In the genomic region with DNA sequence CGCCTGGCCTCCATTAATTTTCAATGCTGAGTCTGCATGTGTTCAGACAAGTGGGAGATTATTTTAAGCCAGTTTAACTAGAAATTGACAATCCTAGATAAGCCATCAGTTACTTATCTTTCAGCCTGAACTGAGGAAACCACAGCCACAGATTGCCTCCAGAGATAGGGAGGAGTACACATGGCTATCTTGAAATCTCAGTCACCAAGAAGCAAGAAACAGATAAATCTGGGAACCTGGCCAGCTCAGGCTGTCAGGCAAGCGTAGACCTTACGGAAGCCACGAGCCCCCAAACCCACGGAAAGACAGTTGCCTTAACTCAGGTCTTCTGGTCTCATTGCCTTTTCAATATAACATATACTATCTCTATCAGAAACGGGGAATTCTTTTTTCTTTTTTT, we compare ENCODE assay signal across 10 cellular contexts. TPM values are rescaled to one million over a fixed set of nuclear protein-coding genes. Genes with fewer than 3 reads are reported as not detected.
DNase-seq lines count a peak whose midpoint lies in the region; ATAC-seq lines count a peak whose summit lies in the region.
"Had no signal": no experiment of that assay in that cellular context is flagged by ENCODE, and none has a peak within 500 bp of the region (broad histone marks: within the 10 kb centered on the region; RNA-seq: fewer than 3 reads in every experiment).

No MANE protein-coding gene starts in this region.

- H3K23ac ChIP-seq in trophoblast cell (ENCODE audit: low read length), result no peak overlapping the region

- no peak overlapping the region for H2AK5ac ChIP-seq in trophoblast cell (ENCODE audit: low read length)

- H4K91ac ChIP-seq in trophoblast cell (ENCODE audit: low read depth, low read length), result no peak overlapping the region

- H4K12ac ChIP-seq in trophoblast cell (ENCODE audit: low read depth, low read length), result no peak overlapping the region

- H4K8ac ChIP-seq in trophoblast cell (ENCODE audit: low read depth, low read length), result no peak overlapping the region

- H3K27me3 ChIP-seq in trophoblast cell (ENCODE audit: insufficient read depth, low read length), result no peaks in the 10 kb centered on the region
- H3K27me3 ChIP-seq: right lobe of liver had no signal

- no peak overlapping the region for H3K18ac ChIP-seq in trophoblast cell (ENCODE audit: low read length)

- H3K4me1 ChIP-seq in trophoblast cell (ENCODE audit: control insufficient read depth in 1 of 2, insufficient read depth in 2 of 2, low read length in 2 of 2), result peaks cover 6 to 7% of the 10 kb centered on the region in 2 experiments

- H3K27ac ChIP-seq in trophoblast cell (ENCODE audit: low read depth, low read length), result no peak overlapping the region
- H3K27ac ChIP-seq: right lobe of liver had no signal

- H3K9ac ChIP-seq in trophoblast cell (ENCODE audit: low read length), result no peak overlapping the region

- H3K4me3 ChIP-seq in Jurkat, Clone E6-1 (ENCODE audit: low read length), result no peak overlapping the region
- no peak overlapping the region for H3K4me3 ChIP-seq in trophoblast cell (ENCODE audit: low read depth, low read length)
- H3K4me3 ChIP-seq: right lobe of liver had no signal

- WGBS in trophoblast cell (ENCODE audit: extremely low coverage, insufficient coverage, insufficient read length), result no CpG with 5 or more reads among the region's 6 CpGs

- H3K36me3 ChIP-seq in trophoblast cell (ENCODE audit: control insufficient read depth in 1 of 2, insufficient read depth in 2 of 2, low read length in 2 of 2), result no peaks in the 10 kb centered on the region
- H3K36me3 ChIP-seq: right lobe of liver had no signal

- peaks cover 7% of the 10 kb centered on the region for H3K79me2 ChIP-seq in trophoblast cell (ENCODE audit: control insufficient read depth, insufficient read depth, low read length, poor library complexity)

- DNase-seq in Jurkat, Clone E6-1 (ENCODE audit: low read depth, low spot score), result peak; percentile 99
- DNase-seq in T-helper 2 cell, result peak; percentile 19 to 97 (median 40)
- peak; percentile 15 for DNase-seq in activated T-helper 9 cell treated with anti-CD3 and anti-CD28 coated beads, Interleukin-2, amount 50 U/mL, for 16 hours (ENCODE audit: low read depth)
- DNase-seq in trophoblast cell, result peak; percentile 62 to 87
- DNase-seq: NCI-H446, SHP77 had no signal

- no peaks in the 10 kb centered on the region for H3K9me3 ChIP-seq in trophoblast cell (ENCODE audit: insufficient read depth, low read depth, low read length)
- H3K9me3 ChIP-seq: right lobe of liver had no signal

- peaks cover 8% of the 10 kb centered on the region for H3K79me1 ChIP-seq in trophoblast cell (ENCODE audit: low read length)

- H2BK12ac ChIP-seq in trophoblast cell (ENCODE audit: low read length), result no peak overlapping the region

- ATAC-seq in HG02973 (IDR thresholded peaks at IDR 0.05; ENCODE audit: unreplicated experiment) (no peak), HG03432 (IDR thresholded peaks at IDR 0.05; ENCODE audit: unreplicated experiment) (no peak), GM19467 (IDR thresholded peaks at IDR 0.05; ENCODE audit: unreplicated experiment) (no peak)
- ATAC-seq: right lobe of liver had no signal

- no peak overlapping the region for H2BK120ac ChIP-seq in trophoblast cell (ENCODE audit: insufficient read depth, low read length, poor library complexity)

- no peak overlapping the region for H3K14ac ChIP-seq in trophoblast cell (ENCODE audit: low read length)

- no peak overlapping the region for H3K4me2 ChIP-seq in trophoblast cell (ENCODE audit: low read length)

- H2BK5ac ChIP-seq in trophoblast cell (ENCODE audit: low read depth, low read length, poor library complexity), result no peak overlapping the region

- no peak overlapping the region for H3K4ac ChIP-seq in trophoblast cell (ENCODE audit: low read depth, low read length)

- no peak overlapping the region for H2AFZ ChIP-seq in trophoblast cell (ENCODE audit: insufficient read depth, low read length, poor library complexity)

RNA-seq across cellular contexts. Expression of gene GLG1, which starts 2.0 kb away (rescaled TPM):
- 70.4 TPM for polyA plus RNA-seq in Jurkat, Clone E6-1 (2012; ENCODE audit: insufficient read depth, insufficient read length)
- 49.4 and 49.6 TPM in 2 replicates for polyA plus RNA-seq in trophoblast cell (2013)

RNA-seq across cellular contexts. Expression of gene RFWD3, which starts 57.7 kb away (rescaled TPM):
- 51.7 TPM for polyA plus RNA-seq in Jurkat, Clone E6-1 (2012; ENCODE audit: insufficient read depth, insufficient read length)
- 26.9 and 27.8 TPM in 2 replicates for polyA plus RNA-seq in trophoblast cell (2013)

Comparison
In these comparisons a context has a peak if more than half of its experiments do, and no peak if none do; other contexts are left out.
1. DNase-seq: peak in every context shown above with its lines; median percentile 99 in Jurkat, Clone E6-1; 74 in trophoblast cell; 40 in T-helper 2 cell; 15 in activated T-helper 9 cell treated with anti-CD3 and anti-CD28 coated beads, Interleukin-2, amount 50 U/mL, for 16 hours.